ENCODE assay signal across 9 cellular contexts in the genomic region with DNA sequence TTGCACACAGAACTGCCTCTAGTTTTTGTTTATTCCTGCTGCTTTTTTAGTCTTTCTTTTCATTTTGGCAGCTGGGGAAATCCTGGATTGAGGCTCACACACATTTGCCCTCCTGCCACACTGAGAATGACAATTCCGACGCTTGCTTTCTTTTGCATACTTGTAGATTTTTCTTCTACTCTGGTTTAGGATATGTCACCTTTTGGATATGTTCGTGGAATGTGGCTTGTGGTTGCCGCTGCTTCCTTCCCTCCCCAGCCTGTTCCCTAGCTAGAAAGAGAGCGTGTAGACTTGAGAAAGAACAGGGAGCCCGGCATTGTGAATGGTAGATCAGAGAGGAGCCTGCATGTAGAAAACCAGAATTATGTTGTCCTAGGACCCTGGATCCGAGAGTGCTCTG. TPM values are rescaled to one million over a fixed set of nuclear protein-coding genes. Genes with fewer than 3 reads are reported as not detected.
DNase-seq lines count a peak whose midpoint lies in the region; ATAC-seq and TF ChIP-seq lines count a peak whose summit lies in the region.
"Had no signal": no experiment of that assay in that cellular context is flagged by ENCODE, and none has a peak within 500 bp of the region (broad histone marks: within the 10 kb centered on the region; RNA-seq: fewer than 3 reads in every experiment).

No MANE protein-coding gene starts in this region.

- WGBS in prostate gland = 59% methylated on average over 7 of the region's 7 CpGs

- H3K4me3 ChIP-seq in prostate gland = no peak overlapping the region

- no peaks in the 10 kb centered on the region for H3K27me3 ChIP-seq in prostate gland (replicated peaks; ENCODE audit: insufficient read depth)

- H3K9ac ChIP-seq in ES-I3 (ENCODE audit: low read depth, low read length) = peak overlapping the region; percentile 51; the same call in 1 of the 2 replicates

- H3K9me3 ChIP-seq in ES-I3 (ENCODE audit: control insufficient read depth, insufficient read depth, low read length) = no peaks in the 10 kb centered on the region
- H3K9me3 ChIP-seq in prostate gland = no peaks in the 10 kb centered on the region

- TF ChIP-seq CTCF in prostate gland (IDR thresholded peaks at IDR 0.05) = no peak

- ATAC-seq in HG03135 (IDR thresholded peaks at IDR 0.05; ENCODE audit: unreplicated experiment) = no peak
- ATAC-seq: activated CD4-positive, CD25-positive, alpha-beta regulatory T cell treated with anti-CD3 and anti-CD28 coated beads, Interleukin-2, amount 50 U/mL, for 24 hours had no signal

- H3K27ac ChIP-seq in prostate gland = peak overlapping the region; percentile 41 to 52

- no peak for TF ChIP-seq POLR2A in prostate gland (IDR thresholded peaks at IDR 0.05)

- DNase-seq in UCSD-AML1 (lab: John Stamatoyannopoulos, UW; ENCODE audit: unreplicated experiment) (peak; percentile 45), glomerular visceral epithelial cell (ENCODE audit: extremely low spot score) (peak; percentile 88), prostate gland (ENCODE audit: low spot score) (no peak), cerebellar cortex (ENCODE audit: low spot score) (no peak), epidermal melanocyte (ENCODE audit: insufficient read length, low spot score) (no peak)
- DNase-seq in stimulated activated CD4-positive, alpha-beta T cell treated with anti-CD3 and anti-CD28 coated beads, Interleukin-2, amount 100 ng/mL, for 24 hours = no peak

- intact Hi-C loops in prostate gland (cut with DNase I) = loop anchor here (2.0 to 5.0 kb wide), 3 partner anchors 162 to 332 kb away; no protein-coding TSS in a partner anchor

- H3K36me3 ChIP-seq in ES-I3 (ENCODE audit: insufficient read depth, low read length) (no peaks in the 10 kb centered on the region), prostate gland (no peaks in the 10 kb centered on the region)

- H3K4me1 ChIP-seq in ES-I3 (ENCODE audit: insufficient read depth, low read length) (peaks cover 34% of the 10 kb centered on the region), prostate gland (replicated peaks) (peaks cover 5% of the 10 kb centered on the region)

RNA-seq across cellular contexts. Expression of a gene that starts 56.0 kb away (rescaled TPM):
- total RNA-seq in prostate gland = 10 to 100 TPM; 26.1 to 34.7 TPM

RNA-seq across cellular contexts. Expression of a gene that starts 58.4 kb away (rescaled TPM):
- total RNA-seq in prostate gland = 10 to 100 TPM; 24.8 to 35.5 TPM

Comparison
In these comparisons a context has a peak if more than half of its experiments do, and no peak if none do; other contexts are left out.
1. DNase-seq: peak in UCSD-AML1 (single experiment) and glomerular visceral epithelial cell (single experiment); none in prostate gland (single experiment), cerebellar cortex (single experiment), stimulated activated CD4-positive, alpha-beta T cell treated with anti-CD3 and anti-CD28 coated beads, Interleukin-2, amount 100 ng/mL, for 24 hours (0 of 2) and epidermal melanocyte (single experiment).